In genomic region chr15:37362414-37362813, GRCh38 we compare ENCODE assay signal across 9 cellular contexts.
"Had no signal": no experiment of that assay in that cellular context is flagged by ENCODE, and none has a peak within 500 bp of the region (broad histone marks: within the 10 kb centered on the region; RNA-seq: fewer than 3 reads in every experiment).

No MANE protein-coding gene starts in this region.

- DNase-seq: GM23248, GOT3, H7, HFFc6, IMR-90, KG1 had no signal

- H3K4me3 ChIP-seq: GM23248, HAP-1, K562 had no signal

- H3K27ac ChIP-seq: GM23248 had no signal

- H3K36me3 ChIP-seq: HAP-1 had no signal

- ATAC-seq: HCT116, K562 had no signal

- H3K9me3 ChIP-seq: HAP-1 had no signal
